ENCODE assay signal across 9 cellular contexts in genomic region chr15:34109775-34110663, GRCh38. TPM values are rescaled to one million over a fixed set of nuclear protein-coding genes. Genes with fewer than 3 reads are reported as not detected.
DNase-seq lines count a peak whose midpoint lies in the region; ATAC-seq, FAIRE-seq and TF ChIP-seq lines count a peak whose summit lies in the region.
"Had no signal": no experiment of that assay in that cellular context is flagged by ENCODE, and none has a peak within 500 bp of the region (broad histone marks: within the 10 kb centered on the region; RNA-seq: fewer than 3 reads in every experiment).

No MANE protein-coding gene starts in this region.

- TF ChIP-seq POLR2A in GM12892 (IDR thresholded peaks at IDR 0.05; ENCODE audit: low read depth, low read length) = no peak
- TF ChIP-seq POLR2A in esophagus squamous epithelium (IDR thresholded peaks at IDR 0.05) = no peak

- H3K27ac ChIP-seq in PC-3 (ENCODE audit: low read length) (no peak overlapping the region), esophagus squamous epithelium (no peak overlapping the region)

- H3K36me3 ChIP-seq in BE2C (no peaks in the 10 kb centered on the region), PC-3 (ENCODE audit: low read depth, low read length) (no peaks in the 10 kb centered on the region), esophagus squamous epithelium (no peaks in the 10 kb centered on the region)

- ATAC-seq in PC-3 (peak; percentile 78), HG03457 (IDR thresholded peaks at IDR 0.05; ENCODE audit: unreplicated experiment) (no peak)

- CTCF ChIA-PET in PC-3 (lab: Charles Lee) = interaction anchor here (0.6 to 1.8 kb wide), 10 partner anchors 38 to 1335 kb away, joined by 3 to 17 read pairs (median 5); partner anchors contain the start of genes KATNBL1, LPCAT4 and SLC12A6

- TF ChIP-seq CTCF in BE2C (IDR thresholded peaks at IDR 0.05; ENCODE audit: low read depth, low read length) (peak; percentile 83), PC-3 (conservative IDR thresholded peaks at IDR 0.05; ENCODE audit: low read depth, low read length) (peak; percentile 90), esophagus squamous epithelium (IDR thresholded peaks at IDR 0.05) (peak in 5 of 6 experiments; percentile 29 to 64 (median 43))

- no peak overlapping the region for H3K9ac ChIP-seq in PC-3 (ENCODE audit: low read length)

- no peak overlapping the region for H3K4me2 ChIP-seq in PC-3 (ENCODE audit: low read length)

- H3K79me2 ChIP-seq in PC-3 (ENCODE audit: low read length) = no peaks in the 10 kb centered on the region

- no peak overlapping the region for H2AFZ ChIP-seq in PC-3 (ENCODE audit: low read length)

- no peaks in the 10 kb centered on the region for H3F3A ChIP-seq in PC-3 (ENCODE audit: low read length, unreplicated experiment)

- no peaks in the 10 kb centered on the region for H3K9me2 ChIP-seq in PC-3 (replicated peaks; ENCODE audit: low read length)

- H3K4me1 ChIP-seq in BE2C (no peaks in the 10 kb centered on the region), PC-3 (ENCODE audit: insufficient read depth, low read length) (no peaks in the 10 kb centered on the region), esophagus squamous epithelium (no peaks in the 10 kb centered on the region)

- no peaks in the 10 kb centered on the region for H3K27me3 ChIP-seq in BE2C
- H3K27me3 ChIP-seq in PC-3 (ENCODE audit: low read length) = no peaks in the 10 kb centered on the region
- H3K27me3 ChIP-seq in esophagus squamous epithelium = peaks cover 0 to 10% (median 0%) of the 10 kb centered on the region in 4 donors

- H3K9me3 ChIP-seq in BE2C (no peaks in the 10 kb centered on the region), PC-3 (ENCODE audit: low read length) (no peaks in the 10 kb centered on the region), esophagus squamous epithelium (no peaks in the 10 kb centered on the region)

- no TSS peak for BruUV-seq in PC-3 (replicated peaks; lab: Mats Ljungman, UMichigan)

- DNase-seq in BE2C (peak; percentile 15), GM12892 (ENCODE audit: insufficient read length) (no peak), PC-3 (peak; percentile 63), esophagus squamous epithelium (lab: John Stamatoyannopoulos, UW) (no peak), renal cortical epithelial cell (ENCODE audit: low read depth) (peak; percentile 50)
- no peak for DNase-seq in activated naive CD4-positive, alpha-beta T cell (lab: John Stamatoyannopoulos, UW)
- DNase-seq in activated naive CD4-positive, alpha-beta T cell treated with Interleukin-2 at 50 U/mL for 16 hours = no peak
- DNase-seq: naive B cell had no signal

- H3K4me3 ChIP-seq in BE2C (ENCODE audit: low read depth, low read length) (no peak overlapping the region), PC-3 (ENCODE audit: low read length) (no peak overlapping the region), esophagus squamous epithelium (no peak overlapping the region)

- intact Hi-C loops in PC-3 (cut with micrococcal nuclease) (loop anchor here (1.0 kb wide), 5 partner anchors 48 to 478 kb away; partner anchors contain the start of genes KATNBL1 and LPCAT4), esophagus squamous epithelium (cut with DNase I) (loop anchor here (10.0 kb wide), 1 partner anchor 105 kb away; the partner anchor contains the start of gene KATNBL1)

- no peaks in the 10 kb centered on the region for H4K20me1 ChIP-seq in PC-3 (ENCODE audit: low read length)

- peak; percentile 48 for FAIRE-seq in GM12892 (lab: Jason Lieb, UNC)

- WGBS in esophagus squamous epithelium, 2 donors = 63 to 65% methylated on average over 5 of the region's 5 CpGs

- POLR2A ChIA-PET in PC-3 (lab: Charles Lee; ENCODE audit: unreplicated experiment) = interaction anchor here (0.6 to 1.0 kb wide), 5 partner anchors 12 to 227 kb away, joined by 3 to 7 read pairs (median 3); partner anchors contain the start of gene KATNBL1

RNA-seq across cellular contexts. Expression of gene PGBD4, which starts 8.1 kb away (rescaled TPM):
- 3.9 TPM for polyA plus RNA-seq in BE2C (2012; ENCODE audit: insufficient read depth, insufficient read length, low read depth)
- polyA plus RNA-seq in GM12892 (2012; ENCODE audit: missing spikeins) = 2.2 TPM
- total RNA-seq in PC-3 (2014; rRNA removed) (1.2 and 2.6 TPM in 2 replicates), esophagus squamous epithelium (1 to 10 TPM in 2 of 4 donors, under 1 TPM in 2; 0.70 to 1.7 (median 0.98) TPM), renal cortical epithelial cell (1.0 and 3.3 TPM in 2 replicates)

RNA-seq across cellular contexts. Expression of gene EMC7, which starts 8.4 kb away (rescaled TPM):
- polyA plus RNA-seq in BE2C (2012; ENCODE audit: insufficient read depth, insufficient read length, low read depth) = 192 TPM
- 62.9 TPM for polyA plus RNA-seq in GM12892 (2012; ENCODE audit: missing spikeins)
- total RNA-seq in PC-3 (2014; rRNA removed) = 50.3 and 66.0 TPM in 2 replicates
- total RNA-seq in esophagus squamous epithelium = 10 to 100 TPM; 18.9 to 62.1 (median 36.1) TPM
- total RNA-seq in renal cortical epithelial cell = 23.8 and 66.6 TPM in 2 replicates

Comparison
In these comparisons a context has a peak if more than half of its experiments do, and no peak if none do; other contexts are left out.
1. DNase-seq: peak in BE2C (single experiment), PC-3 (single experiment) and renal cortical epithelial cell (single experiment); none in GM12892 (single experiment), esophagus squamous epithelium (single experiment), activated naive CD4-positive, alpha-beta T cell (0 of 4) and activated naive CD4-positive, alpha-beta T cell treated with Interleukin-2 at 50 U/mL for 16 hours (single experiment).
2. Peak in every context shown above with its lines, with median percentiles within 50 percentile points of each other: CTCF ChIP-seq.